Comparison of ENCODE assay signal across 1 cellular context in the genomic region with DNA sequence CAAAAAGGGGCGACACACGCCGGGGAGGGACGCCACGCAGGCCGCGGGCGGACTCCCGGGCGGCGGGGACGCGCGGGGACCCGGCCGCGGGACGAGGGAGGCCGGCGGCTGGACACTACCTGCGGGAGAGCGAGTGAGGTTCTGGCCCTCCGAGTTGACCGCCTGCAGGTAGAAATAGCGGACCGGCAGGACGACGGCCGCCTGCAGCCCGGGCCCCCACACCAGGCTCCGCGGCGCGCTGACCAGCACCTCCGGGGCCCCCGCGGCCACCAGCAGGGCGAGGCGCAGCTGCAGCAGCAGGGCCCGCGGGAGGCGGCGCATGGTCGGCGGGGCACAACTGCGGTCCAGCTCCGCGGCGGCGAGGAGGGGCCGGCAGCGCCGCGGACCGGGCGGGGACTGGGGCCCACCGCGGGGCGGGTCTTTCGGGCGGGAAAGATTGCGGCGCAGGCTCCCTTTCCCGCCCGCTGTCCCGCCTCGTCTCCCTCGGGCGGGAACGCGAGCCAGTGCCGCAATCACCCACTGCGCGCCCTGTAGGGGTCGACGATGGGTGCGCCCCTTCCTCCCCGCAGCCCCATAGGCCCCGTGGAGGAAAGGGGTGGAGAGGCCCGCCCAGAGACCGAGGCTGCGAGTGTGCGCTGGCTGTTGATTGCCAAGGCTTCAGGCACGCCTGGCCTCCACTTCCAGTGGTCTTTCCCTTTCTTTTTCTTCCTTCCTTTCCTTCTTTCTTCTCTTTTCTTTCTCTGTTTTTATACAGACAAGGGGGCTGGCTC.
A peak's percentile ranks its signal among the peaks of the same experiment; 100 is the strongest.
TF ChIP-seq lines count a peak whose summit lies in the region.

Gene POGLUT3, minus strand, starts transcription at position 339 of the 770 bp plus-strand sequence. Its CDS starts 18 bp downstream, at position 321.

TF ChIP-seq in K562, 482 proteins besides CTCF, POLR2A, EP300 and RAD21 (continued from another document and continues in another):
- TF ChIP-seq, protein P1, sequence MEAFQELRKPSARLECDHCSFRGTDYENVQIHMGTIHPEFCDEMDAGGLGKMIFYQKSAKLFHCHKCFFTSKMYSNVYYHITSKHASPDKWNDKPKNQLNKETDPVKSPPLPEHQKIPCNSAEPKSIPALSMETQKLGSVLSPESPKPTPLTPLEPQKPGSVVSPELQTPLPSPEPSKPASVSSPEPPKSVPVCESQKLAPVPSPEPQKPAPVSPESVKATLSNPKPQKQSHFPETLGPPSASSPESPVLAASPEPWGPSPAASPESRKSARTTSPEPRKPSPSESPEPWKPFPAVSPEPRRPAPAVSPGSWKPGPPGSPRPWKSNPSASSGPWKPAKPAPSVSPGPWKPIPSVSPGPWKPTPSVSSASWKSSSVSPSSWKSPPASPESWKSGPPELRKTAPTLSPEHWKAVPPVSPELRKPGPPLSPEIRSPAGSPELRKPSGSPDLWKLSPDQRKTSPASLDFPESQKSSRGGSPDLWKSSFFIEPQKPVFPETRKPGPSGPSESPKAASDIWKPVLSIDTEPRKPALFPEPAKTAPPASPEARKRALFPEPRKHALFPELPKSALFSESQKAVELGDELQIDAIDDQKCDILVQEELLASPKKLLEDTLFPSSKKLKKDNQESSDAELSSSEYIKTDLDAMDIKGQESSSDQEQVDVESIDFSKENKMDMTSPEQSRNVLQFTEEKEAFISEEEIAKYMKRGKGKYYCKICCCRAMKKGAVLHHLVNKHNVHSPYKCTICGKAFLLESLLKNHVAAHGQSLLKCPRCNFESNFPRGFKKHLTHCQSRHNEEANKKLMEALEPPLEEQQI (IDR thresholded peaks at IDR 0.05) = peak; percentile 52; the same call in 1 of the 2 replicates
- TF ChIP-seq MED1 (CRISPR knock-in tag; IDR thresholded peaks at IDR 0.05; ENCODE audit: borderline replicate concordance) (no peak; the same call in 1 of the 2 replicates), ZNF561 (CRISPR knock-in tag; conservative IDR thresholded peaks at IDR 0.05) (no peak), SMARCC2 (IDR thresholded peaks at IDR 0.05; ENCODE audit: low read depth) (no peak), ZNF780A (CRISPR knock-in tag; IDR thresholded peaks at IDR 0.05) (no peak), KDM4B (IDR thresholded peaks at IDR 0.05; ENCODE audit: borderline replicate concordance in 2 of 2, low read depth in 1 of 2) (no peak), MCM7 (IDR thresholded peaks at IDR 0.05) (no peak), JUNB (CRISPR knock-in tag; conservative IDR thresholded peaks at IDR 0.05) (no peak), ZNF12 (CRISPR knock-in tag; IDR thresholded peaks at IDR 0.05) (0 out of 2 replicates have a peak, but pooled peaks have one; percentile 85), SNRNP70 (optimal IDR thresholded peaks at IDR 0.05; ENCODE audit: low read depth, low read length) (no peak), NFRKB (IDR thresholded peaks at IDR 0.05; ENCODE audit: low read depth) (peak; percentile 66), KAT8 (IDR thresholded peaks at IDR 0.05; ENCODE audit: low read depth) (no peak), DACH1 (IDR thresholded peaks at IDR 0.05; ENCODE audit: partially characterized antibody) (no peak), ZNF644 (tag; IDR thresholded peaks at IDR 0.05; ENCODE audit: low read depth) (no peak), CEBPG (CRISPR knock-in tag; IDR thresholded peaks at IDR 0.05) (peak; percentile 53), CEBPG (tag; conservative IDR thresholded peaks at IDR 0.05 in 1 of 2, IDR thresholded peaks at IDR 0.05 in 1 of 2) (no peak; a peak in 1 of 4 replicates), ZNF449 (CRISPR knock-in tag; IDR thresholded peaks at IDR 0.05) (no peak), CBX3 (IDR thresholded peaks at IDR 0.05; ENCODE audit: borderline replicate concordance in 1 of 2, low read length in 2 of 2) (peak in 1 of 2 experiments; percentile 31; a peak in 2 of 3 replicates), ZNF511 (CRISPR knock-in tag; IDR thresholded peaks at IDR 0.05) (peak; percentile 99), GTF2A2 (tag; IDR thresholded peaks at IDR 0.05) (no peak), HMG20A (CRISPR knock-in tag; conservative IDR thresholded peaks at IDR 0.05) (no peak), GTF2E2 (tag; IDR thresholded peaks at IDR 0.05) (peak; percentile 89), CSDE1 (IDR thresholded peaks at IDR 0.05) (no peak), ZNF609 (CRISPR knock-in tag; IDR thresholded peaks at IDR 0.05; ENCODE audit: borderline replicate concordance) (no peak), ZNF707 (CRISPR knock-in tag; conservative IDR thresholded peaks at IDR 0.05) (no peak), FOXP4 (CRISPR knock-in tag; IDR thresholded peaks at IDR 0.05; ENCODE audit: borderline replicate concordance) (peak; percentile 98; the same call in 1 of the 2 replicates), OTX1 (CRISPR knock-in tag; IDR thresholded peaks at IDR 0.05) (no peak), NR1H2 (CRISPR knock-in tag; IDR thresholded peaks at IDR 0.05) (peak; percentile 94), ZFX (CRISPR knock-in tag; IDR thresholded peaks at IDR 0.05) (peak; percentile 96), SMARCB1 (IDR thresholded peaks at IDR 0.05; ENCODE audit: insufficient read length, low read depth) (no peak), THAP12 (CRISPR knock-in tag; IDR thresholded peaks at IDR 0.05) (no peak), FOXJ2 (tag; IDR thresholded peaks at IDR 0.05) (0 out of 2 replicates have a peak, but pooled peaks have one; percentile 28), PPARD (CRISPR knock-in tag; IDR thresholded peaks at IDR 0.05) (no peak), HOXB6 (CRISPR knock-in tag; IDR thresholded peaks at IDR 0.05; ENCODE audit: borderline replicate concordance) (no peak), FOXA1 (IDR thresholded peaks at IDR 0.05; ENCODE audit: borderline replicate concordance) (no peak), CBX2 (IDR thresholded peaks at IDR 0.05; ENCODE audit: insufficient read depth, low read length, poor library complexity, severe bottlenecking) (no peak), ASH1L (IDR thresholded peaks at IDR 0.05; ENCODE audit: borderline replicate concordance, low read depth, partially characterized antibody) (no peak)
- TF ChIP-seq, protein P2, sequence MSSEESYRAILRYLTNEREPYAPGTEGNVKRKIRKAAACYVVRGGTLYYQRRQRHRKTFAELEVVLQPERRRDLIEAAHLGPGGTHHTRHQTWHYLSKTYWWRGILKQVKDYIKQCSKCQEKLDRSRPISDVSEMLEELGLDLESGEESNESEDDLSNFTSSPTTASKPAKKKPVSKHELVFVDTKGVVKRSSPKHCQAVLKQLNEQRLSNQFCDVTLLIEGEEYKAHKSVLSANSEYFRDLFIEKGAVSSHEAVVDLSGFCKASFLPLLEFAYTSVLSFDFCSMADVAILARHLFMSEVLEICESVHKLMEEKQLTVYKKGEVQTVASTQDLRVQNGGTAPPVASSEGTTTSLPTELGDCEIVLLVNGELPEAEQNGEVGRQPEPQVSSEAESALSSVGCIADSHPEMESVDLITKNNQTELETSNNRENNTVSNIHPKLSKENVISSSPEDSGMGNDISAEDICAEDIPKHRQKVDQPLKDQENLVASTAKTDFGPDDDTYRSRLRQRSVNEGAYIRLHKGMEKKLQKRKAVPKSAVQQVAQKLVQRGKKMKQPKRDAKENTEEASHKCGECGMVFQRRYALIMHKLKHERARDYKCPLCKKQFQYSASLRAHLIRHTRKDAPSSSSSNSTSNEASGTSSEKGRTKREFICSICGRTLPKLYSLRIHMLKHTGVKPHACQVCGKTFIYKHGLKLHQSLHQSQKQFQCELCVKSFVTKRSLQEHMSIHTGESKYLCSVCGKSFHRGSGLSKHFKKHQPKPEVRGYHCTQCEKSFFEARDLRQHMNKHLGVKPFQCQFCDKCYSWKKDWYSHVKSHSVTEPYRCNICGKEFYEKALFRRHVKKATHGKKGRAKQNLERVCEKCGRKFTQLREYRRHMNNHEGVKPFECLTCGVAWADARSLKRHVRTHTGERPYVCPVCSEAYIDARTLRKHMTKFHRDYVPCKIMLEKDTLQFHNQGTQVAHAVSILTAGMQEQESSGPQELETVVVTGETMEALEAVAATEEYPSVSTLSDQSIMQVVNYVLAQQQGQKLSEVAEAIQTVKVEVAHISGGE (CRISPR knock-in tag; IDR thresholded peaks at IDR 0.05) = peak in 1 of 3 experiments; percentile 66; a peak in 1 of 6 replicates
- TF ChIP-seq, protein P3, sequence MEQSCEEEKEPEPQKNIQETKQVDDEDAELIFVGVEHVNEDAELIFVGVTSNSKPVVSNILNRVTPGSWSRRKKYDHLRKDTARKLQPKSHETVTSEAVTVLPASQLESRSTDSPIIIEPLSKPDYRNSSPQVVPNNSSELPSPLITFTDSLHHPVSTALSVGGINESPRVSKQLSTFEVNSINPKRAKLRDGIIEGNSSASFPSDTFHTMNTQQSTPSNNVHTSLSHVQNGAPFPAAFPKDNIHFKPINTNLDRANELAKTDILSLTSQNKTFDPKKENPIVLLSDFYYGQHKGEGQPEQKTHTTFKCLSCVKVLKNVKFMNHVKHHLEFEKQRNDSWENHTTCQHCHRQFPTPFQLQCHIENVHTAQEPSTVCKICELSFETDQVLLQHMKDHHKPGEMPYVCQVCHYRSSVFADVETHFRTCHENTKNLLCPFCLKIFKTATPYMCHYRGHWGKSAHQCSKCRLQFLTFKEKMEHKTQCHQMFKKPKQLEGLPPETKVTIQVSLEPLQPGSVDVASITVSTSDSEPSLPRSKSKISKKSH (CRISPR knock-in tag; IDR thresholded peaks at IDR 0.05) = no peak
